18 cellular contexts compared by ENCODE assay signal in the genomic region with DNA sequence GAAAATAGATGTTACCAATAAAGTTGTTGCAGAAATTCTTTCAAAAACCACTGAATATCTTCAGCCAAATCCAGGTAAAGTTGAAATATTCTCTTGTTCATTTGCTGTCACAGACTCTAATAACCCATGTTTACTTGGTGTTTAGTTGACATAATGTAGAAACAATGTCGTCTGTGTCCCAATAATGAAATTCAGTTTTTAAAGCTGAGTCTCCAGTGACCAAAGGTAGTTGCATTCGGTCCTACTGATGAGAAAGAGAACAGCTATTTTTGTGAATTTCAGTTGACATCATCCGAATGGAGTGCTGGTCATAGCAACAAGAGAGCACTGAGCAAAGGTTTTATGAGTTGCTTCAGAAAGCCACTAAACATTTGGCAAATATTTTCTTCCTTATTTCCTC.
A peak's percentile ranks its signal among the peaks of the same experiment; 100 is the strongest.
DNase-seq lines count a peak whose midpoint lies in the region; ATAC-seq, FAIRE-seq and TF ChIP-seq lines count a peak whose summit lies in the region.
"Had no signal": no experiment of that assay in that cellular context is flagged by ENCODE, and none has a peak within 500 bp of the region (broad histone marks: within the 10 kb centered on the region; RNA-seq: fewer than 3 reads in every experiment).

No MANE protein-coding gene starts in this region.

- H3K36me3 ChIP-seq in gastroesophageal sphincter: no peaks in the 10 kb centered on the region

- WGBS in gastroesophageal sphincter (ENCODE audit: low coverage in 1 of 2), 2 donors: 53 to 61% methylated on average over 3 of the region's 3 CpGs

- H3K27ac ChIP-seq in caudate nucleus (ENCODE audit: low read depth, low read length) (peak overlapping the region; percentile 3), layer of hippocampus (ENCODE audit: low read depth, low read length) (peak overlapping the region; percentile 12), substantia nigra (ENCODE audit: low read depth, low read length, poor library complexity, severe bottlenecking) (peak overlapping the region; percentile 49), gastroesophageal sphincter (no peak overlapping the region)
- H3K27ac ChIP-seq: 22Rv1, A549, C4-2B had no signal

- no peaks in the 10 kb centered on the region for H3K27me3 ChIP-seq in layer of hippocampus (ENCODE audit: control insufficient read depth, insufficient read depth, low read length)
- H3K27me3 ChIP-seq in gastroesophageal sphincter: no peaks in the 10 kb centered on the region

- TF ChIP-seq CTCF in D721Med (IDR thresholded peaks at IDR 0.05; ENCODE audit: insufficient read depth, missing control alignments) (no peak), gastroesophageal sphincter (IDR thresholded peaks at IDR 0.05) (no peak)

- H3K4me1 ChIP-seq in gastroesophageal sphincter: no peaks in the 10 kb centered on the region
- H3K4me1 ChIP-seq: A549, Caco-2 had no signal

- DNase-seq in D721Med (ENCODE audit: insufficient read length, low spot score) (no peak), caudate nucleus (lab: John Stamatoyannopoulos, UW) (no peak), substantia nigra (lab: John Stamatoyannopoulos, UW) (no peak), NCI-H526 (lab: John Stamatoyannopoulos, UW) (no peak)
- DNase-seq: CD4-positive, alpha-beta T cell; DMS79 treated with DMSO at 0.1 percent for 48 hours; GF-D8; GOT3; HFFc6 had no signal

- no peak for TF ChIP-seq EP300 in gastroesophageal sphincter (IDR thresholded peaks at IDR 0.05)

- FAIRE-seq in D721Med (lab: Jason Lieb, UNC): peak; percentile 38
- FAIRE-seq: HTR-8/SVneo had no signal

- no peak for ATAC-seq in gastroesophageal sphincter
- ATAC-seq in HG03097 (IDR thresholded peaks at IDR 0.05; ENCODE audit: low FRiP score, unreplicated experiment): no peak
- no peak for ATAC-seq in GM21786 (IDR thresholded peaks at IDR 0.05; ENCODE audit: unreplicated experiment)

- H3K9me3 ChIP-seq in gastroesophageal sphincter: no peaks in the 10 kb centered on the region
- H3K9me3 ChIP-seq: A549, Caco-2 had no signal

- TF ChIP-seq POLR2A in gastroesophageal sphincter (IDR thresholded peaks at IDR 0.05): no peak

- H3K4me3 ChIP-seq in gastroesophageal sphincter: no peak overlapping the region
- H3K4me3 ChIP-seq: A549 had no signal

Comparison
In these comparisons a context has a peak if more than half of its experiments do, and no peak if none do; other contexts are left out.
1. H3K27ac ChIP-seq: peak in caudate nucleus (single experiment), layer of hippocampus (single experiment) and substantia nigra (single experiment); none in gastroesophageal sphincter (0 of 4).